ENCODE assay signal across 8 cellular contexts in the genomic region with DNA sequence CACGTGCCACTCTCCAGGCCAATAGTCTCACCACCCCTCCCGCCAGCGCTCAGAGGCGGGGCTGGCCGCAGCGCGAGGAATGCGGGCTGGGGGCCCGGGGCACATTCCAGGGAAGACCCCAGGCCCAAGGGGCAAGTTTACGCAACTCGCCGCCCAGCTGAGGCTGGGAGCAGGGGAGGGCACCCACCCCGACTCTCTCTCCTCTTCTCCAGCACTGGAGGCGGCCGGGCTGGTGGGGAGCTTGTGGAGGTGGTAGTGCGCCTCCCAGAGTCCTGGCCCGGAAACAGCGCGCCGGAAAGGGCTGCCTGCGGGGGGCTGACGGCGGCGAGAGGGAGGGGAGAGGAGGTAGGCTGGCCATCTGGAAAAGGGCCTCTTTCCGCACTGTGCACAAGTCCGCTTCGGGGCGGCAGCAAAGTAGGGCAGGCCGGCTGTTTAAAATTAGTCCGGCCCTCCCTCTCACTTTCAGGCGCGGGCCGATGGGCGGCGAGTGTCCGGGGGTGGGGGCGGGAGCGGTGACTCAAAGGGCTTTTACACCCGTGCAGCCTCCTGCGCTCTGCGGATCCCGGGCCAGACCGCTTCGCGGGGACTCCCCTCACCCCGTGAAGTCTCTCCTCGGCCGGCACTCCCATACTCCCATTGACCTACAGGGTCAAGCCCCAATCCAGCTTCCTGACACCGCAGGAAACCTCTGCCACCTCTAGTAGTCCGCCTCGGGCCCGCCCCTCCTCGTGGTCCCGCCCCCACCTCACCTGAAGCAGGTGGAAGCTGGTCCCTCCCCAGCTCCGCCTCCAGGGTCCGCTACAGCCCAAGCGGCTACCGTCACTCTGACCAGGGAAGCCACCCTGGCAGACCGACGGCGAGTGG. TPM values are rescaled to one million over a fixed set of nuclear protein-coding genes. Genes with fewer than 3 reads are reported as not detected.
DNase-seq lines count a peak whose midpoint lies in the region; ATAC-seq, FAIRE-seq and TF ChIP-seq lines count a peak whose summit lies in the region.

No MANE protein-coding gene starts in this region.

- no peaks in the 10 kb centered on the region for H3K36me3 ChIP-seq in sigmoid colon

- FAIRE-seq in D721Med (lab: Jason Lieb, UNC): no peak

- H3K27ac Mint-ChIP-seq in brain: peak overlapping the region in 1 of 5 experiments; percentile 29

- no peaks in the 10 kb centered on the region for H3K9me3 Mint-ChIP-seq in brain

- H3K27ac ChIP-seq in sigmoid colon: peak overlapping the region; percentile 80 to 89 (median 83)

- peaks cover 38% of the 10 kb centered on the region for H3K4me1 Mint-ChIP-seq in brain

- H3K4me1 ChIP-seq in sigmoid colon: peaks cover 0 to 66% (median 49%) of the 10 kb centered on the region in 4 donors

- intact Hi-C loops in sigmoid colon (cut with DNase I): loop anchor here (5.0 kb wide), 1 partner anchor 151 kb away; no protein-coding TSS in a partner anchor

- no peaks in the 10 kb centered on the region for H3K36me3 Mint-ChIP-seq in brain

- TF ChIP-seq CTCF in D721Med (IDR thresholded peaks at IDR 0.05; ENCODE audit: insufficient read depth, missing control alignments): peak; percentile 41
- TF ChIP-seq CTCF in brain (conservative IDR thresholded peaks at IDR 0.05): peak; percentile 30 to 67
- TF ChIP-seq CTCF in sigmoid colon (IDR thresholded peaks at IDR 0.05): peak in 3 of 4 experiments; percentile 8 to 30 (median 24)

- ATAC-seq in GM21423 (IDR thresholded peaks at IDR 0.05; ENCODE audit: unreplicated experiment) (peak; percentile 23), HG03469 (IDR thresholded peaks at IDR 0.05; ENCODE audit: unreplicated experiment) (no peak)

- WGBS in sigmoid colon, 2 donors: 0 to 2% methylated on average over 61 of the region's 61 CpGs

- peaks cover 21% of the 10 kb centered on the region for H3K27me3 Mint-ChIP-seq in brain

- no peaks in the 10 kb centered on the region for H3K9me3 ChIP-seq in sigmoid colon

- H3K4me3 ChIP-seq in iPS-11a (ENCODE audit: low read depth, low read length) (peak overlapping the region; percentile 76), sigmoid colon (peak overlapping the region; percentile 44 to 87 (median 72))

- peaks cover 7 to 32% (median 14%) of the 10 kb centered on the region in 3 donors for H3K27me3 ChIP-seq in sigmoid colon

- H3K4me3 Mint-ChIP-seq in brain: peak overlapping the region; percentile 85 to 96 (median 88)

- DNase-seq in D721Med (ENCODE audit: insufficient read length, low spot score) (peak; percentile 34), M059J (ENCODE audit: low read depth) (peak; percentile 85), T-helper 2 cell (peak in 4 of 5 experiments; percentile 29 to 64 (median 37)), sigmoid colon (peak; percentile 89)

- TF ChIP-seq EP300 in sigmoid colon (IDR thresholded peaks at IDR 0.05): no peak

- TF ChIP-seq POLR2A in sigmoid colon (IDR thresholded peaks at IDR 0.05): peak; percentile 13 to 45

RNA-seq across cellular contexts. Expression of gene FHOD1, which starts 1.0 kb away (rescaled TPM):
- total RNA-seq in M059J (2014; rRNA removed; shearing (Covaris generic)): 11.8 and 26.0 TPM in 2 replicates
- polyA plus RNA-seq in brain (ENCODE audit: insufficient read depth, low read depth, low replicate concordance): 5.4 TPM
- 10 to 100 TPM in 2 of 4 donors, 1 to 10 TPM in 2; 6.7 to 17.1 (median 11.5) TPM for total RNA-seq in sigmoid colon
- 10 to 100 TPM in 1 of 3 donors, 1 to 10 TPM in 2; 4.8 to 25.2 (median 5.5) TPM for polyA plus RNA-seq in sigmoid colon

RNA-seq across cellular contexts. Expression of gene SLC9A5, which starts 2.5 kb away (rescaled TPM):
- 0.62 and 1.3 TPM in 2 replicates for total RNA-seq in M059J (2014; rRNA removed; shearing (Covaris generic))
- polyA plus RNA-seq in brain (ENCODE audit: insufficient read depth, low read depth, low replicate concordance): 0.90 TPM
- total RNA-seq in sigmoid colon: 1 to 10 TPM in 2 of 4 donors, under 1 TPM in 1, not detected in 1; 0.68 to 6.1 (median 1.1) TPM
- under 1 TPM in 2 of 3 donors, not detected in 1; 0.46 to 0.99 TPM for polyA plus RNA-seq in sigmoid colon

RNA-seq across cellular contexts. Expression of gene TMEM208, which starts 19.4 kb away (rescaled TPM):
- 44.2 and 44.7 TPM in 2 replicates for total RNA-seq in M059J (2014; rRNA removed; shearing (Covaris generic))
- 80.3 TPM for polyA plus RNA-seq in brain (ENCODE audit: insufficient read depth, low read depth, low replicate concordance)
- total RNA-seq in sigmoid colon: 10 to 100 TPM; 15.3 to 31.4 (median 24.2) TPM
- polyA plus RNA-seq in sigmoid colon: 100 to 1,000 TPM in 1 of 3 donors, 10 to 100 TPM in 2; 33.0 to 109 (median 36.5) TPM

RNA-seq across cellular contexts. Expression of gene PLEKHG4, which starts 33.0 kb away (rescaled TPM):
- total RNA-seq in M059J (2014; rRNA removed; shearing (Covaris generic)): 2.2 and 2.5 TPM in 2 replicates
- polyA plus RNA-seq in brain (ENCODE audit: insufficient read depth, low read depth, low replicate concordance): 11.1 TPM
- 1 to 10 TPM; 1.4 to 6.2 (median 3.7) TPM for total RNA-seq in sigmoid colon
- polyA plus RNA-seq in sigmoid colon: 1 to 10 TPM; 3.0 to 7.9 (median 3.5) TPM

RNA-seq across cellular contexts. Expression of gene ELMO3, which starts 47.4 kb away (rescaled TPM):
- 0.62 and 1.2 TPM in 2 replicates for total RNA-seq in M059J (2014; rRNA removed; shearing (Covaris generic))
- polyA plus RNA-seq in brain (ENCODE audit: insufficient read depth, low read depth, low replicate concordance) (6.5 TPM), sigmoid colon (10 to 100 TPM; 31.8 to 41.8 (median 35.1) TPM)
- 1 to 10 TPM in 2 of 4 donors, under 1 TPM in 2; 0.14 to 1.7 (median 1.1) TPM for total RNA-seq in sigmoid colon

Comparison
In these comparisons a context has a peak if more than half of its experiments do, and no peak if none do; other contexts are left out.
1. DNase-seq: peak in every context shown above with its lines; median percentile 89 in sigmoid colon; 85 in M059J; 37 in T-helper 2 cell; 34 in D721Med.